ENCODE assay signal across 10 cellular contexts in the genomic region with DNA sequence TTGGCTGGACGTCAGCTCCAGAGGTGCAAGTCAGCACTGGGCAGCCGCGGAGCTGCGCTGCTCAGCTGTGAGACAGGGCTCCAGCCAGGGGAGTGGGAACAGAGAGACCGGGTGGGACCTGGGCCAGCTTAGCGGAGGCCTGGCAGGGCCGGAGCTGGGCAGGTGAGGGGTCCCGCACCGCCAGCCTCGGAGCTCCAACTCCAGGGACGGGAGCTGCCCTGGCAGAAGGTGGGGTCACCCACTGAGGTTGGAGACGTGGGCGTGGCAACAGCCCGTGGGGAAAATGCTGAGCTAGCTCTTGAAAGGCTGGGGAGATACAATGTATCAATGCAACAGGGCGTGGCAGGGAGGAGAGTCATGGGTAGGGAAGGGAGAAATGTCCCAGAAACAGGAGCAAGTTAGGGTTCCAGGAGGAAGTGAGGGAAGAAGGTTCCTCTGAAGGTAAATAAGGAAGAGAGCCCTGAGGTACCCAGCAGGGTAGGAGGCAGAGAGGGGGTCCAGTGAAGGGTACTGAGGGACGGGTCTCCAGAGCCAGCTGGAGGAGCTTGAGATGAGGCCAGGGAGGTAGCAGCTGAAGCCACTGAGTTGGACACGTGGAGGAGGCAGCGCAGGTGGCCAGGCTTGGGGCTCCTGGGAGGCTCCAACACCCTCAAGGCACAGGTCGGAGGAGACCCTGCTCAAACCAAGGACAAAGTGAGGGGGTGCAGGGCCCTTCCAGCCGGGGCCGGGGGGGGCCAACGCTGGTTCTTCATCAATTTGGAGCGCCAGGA. TPM values are rescaled to one million over a fixed set of nuclear protein-coding genes. Genes with fewer than 3 reads are reported as not detected.
DNase-seq lines count a peak whose midpoint lies in the region; ATAC-seq and TF ChIP-seq lines count a peak whose summit lies in the region.
"Had no signal": no experiment of that assay in that cellular context is flagged by ENCODE, and none has a peak within 500 bp of the region (broad histone marks: within the 10 kb centered on the region; RNA-seq: fewer than 3 reads in every experiment).

No MANE protein-coding gene starts in this region.

- no peak overlapping the region for H3K27ac ChIP-seq in CD8-positive, alpha-beta T cell (ENCODE audit: low read depth, low read length)
- H3K27ac ChIP-seq in colonic mucosa = no peak overlapping the region
- H3K27ac ChIP-seq in neuronal stem cell (replicated peaks; ENCODE audit: low read length) = no peak overlapping the region

- peak overlapping the region; percentile 26 for H3K14ac ChIP-seq in neuronal stem cell (ENCODE audit: low read length)

- H3K79me1 ChIP-seq in neuronal stem cell (ENCODE audit: low read depth, low read length) = peaks cover 3% of the 10 kb centered on the region

- no peak for TF ChIP-seq CTCF in CD8-positive, alpha-beta T cell (IDR thresholded peaks at IDR 0.05)
- no peak for TF ChIP-seq CTCF in colonic mucosa (IDR thresholded peaks at IDR 0.05)

- no peak for ATAC-seq in CD8-positive, alpha-beta T cell
- no peak for ATAC-seq in HG02763 (IDR thresholded peaks at IDR 0.05; ENCODE audit: unreplicated experiment)

- no peaks in the 10 kb centered on the region for H3K9me3 ChIP-seq in CD8-positive, alpha-beta T cell (ENCODE audit: low read length)
- no peaks in the 10 kb centered on the region for H3K9me3 ChIP-seq in colonic mucosa
- no peaks in the 10 kb centered on the region for H3K9me3 ChIP-seq in neuronal stem cell (replicated peaks in 1 of 2; ENCODE audit: control insufficient read depth in 2 of 2, insufficient read depth in 1 of 2, low read depth in 1 of 2, low read length in 2 of 2)

- no peaks in the 10 kb centered on the region for H3K9me3 Mint-ChIP-seq in CD8-positive, alpha-beta T cell

- no CpG with 5 or more reads among the region's 23 CpGs for WGBS in neuronal stem cell (ENCODE audit: extremely low coverage in 2 of 2, insufficient read length in 2 of 2, insufficient replicate concordance in 1 of 2), 2 donors

- POLR2A ChIA-PET in CD8-positive, alpha-beta T cell (lab: Charles Lee) = no interaction called here

- no peak overlapping the region for H3K4me3 ChIP-seq in CD8-positive, alpha-beta T cell (ENCODE audit: low read depth, low read length)
- H3K4me3 ChIP-seq in Jurkat, Clone E6-1 (ENCODE audit: low read length) = peak overlapping the region; percentile 67
- H3K4me3 ChIP-seq in colonic mucosa = no peak overlapping the region
- no peak overlapping the region for H3K4me3 ChIP-seq in neuronal stem cell (ENCODE audit: low read length in 2 of 2)

- H3K4ac ChIP-seq in neuronal stem cell (ENCODE audit: low read length) = no peak overlapping the region

- no peaks in the 10 kb centered on the region for H3K36me3 Mint-ChIP-seq in CD8-positive, alpha-beta T cell

- H3K36me3 ChIP-seq in CD8-positive, alpha-beta T cell (ENCODE audit: insufficient read depth, low read length) = no peaks in the 10 kb centered on the region
- H3K36me3 ChIP-seq in colonic mucosa (no peaks in the 10 kb centered on the region), neuronal stem cell (replicated peaks in 1 of 2; ENCODE audit: control insufficient read depth in 2 of 2, insufficient read depth in 2 of 2, low read length in 2 of 2) (no peaks in the 10 kb centered on the region)

- peaks cover 24% of the 10 kb centered on the region for H3K4me1 Mint-ChIP-seq in CD8-positive, alpha-beta T cell (ENCODE audit: low read depth)

- no peak overlapping the region for H4K91ac ChIP-seq in neuronal stem cell (ENCODE audit: low read depth, low read length, poor library complexity)

- H3K23ac ChIP-seq in neuronal stem cell (ENCODE audit: low read depth, low read length, poor library complexity) = peak overlapping the region; percentile 63

- peak overlapping the region; percentile 90 for H2AK5ac ChIP-seq in neuronal stem cell (ENCODE audit: low read depth, low read length)

- no peak overlapping the region for H2BK120ac ChIP-seq in neuronal stem cell (ENCODE audit: low read depth, low read length)

- CTCF ChIA-PET in CD8-positive, alpha-beta T cell (lab: Charles Lee) = interaction anchor here (0.6 to 3.6 kb wide), 6 partner anchors 11 to 504 kb away, joined by 3 to 18 read pairs (median 5); no protein-coding TSS in a partner anchor

- H3K27me3 ChIP-seq in CD8-positive, alpha-beta T cell (ENCODE audit: insufficient read depth, low read length) = peaks cover 17% of the 10 kb centered on the region
- H3K27me3 ChIP-seq in colonic mucosa (peaks cover 64% of the 10 kb centered on the region), neuronal stem cell (ENCODE audit: control insufficient read depth in 3 of 3, insufficient read depth in 3 of 3, low read depth in 1 of 3, low read length in 3 of 3) (peaks cover 8 to 63% (median 63%) of the 10 kb centered on the region in 3 experiments)

- DNase-seq in CD8-positive, alpha-beta T cell = no peak
- no peak for DNase-seq in Jurkat, Clone E6-1 (ENCODE audit: low read depth, low spot score)
- DNase-seq in colonic mucosa = peak; percentile 18
- no peak for DNase-seq in neuronal stem cell (ENCODE audit: low spot score)
- no peak for DNase-seq in COLO829 (ENCODE audit: low spot score)
- no peak for DNase-seq in RKO (ENCODE audit: low spot score)
- DNase-seq: amygdala, GDM1 had no signal

- peaks cover 40% of the 10 kb centered on the region for H3K27me3 Mint-ChIP-seq in CD8-positive, alpha-beta T cell (ENCODE audit: low read depth)

- H3K4me2 ChIP-seq in neuronal stem cell (ENCODE audit: insufficient read depth, low read length, poor library complexity, severe bottlenecking) = peak overlapping the region; percentile 97

- H4K8ac ChIP-seq in neuronal stem cell (ENCODE audit: low read depth, low read length) = no peak overlapping the region

- H2BK5ac ChIP-seq in neuronal stem cell (ENCODE audit: low read length) = peak overlapping the region; percentile 76

- peak overlapping the region; percentile 31 for H2BK12ac ChIP-seq in neuronal stem cell (ENCODE audit: low read length)

- peak overlapping the region; percentile 88 for H2BK15ac ChIP-seq in neuronal stem cell (ENCODE audit: low read length)

- no peak overlapping the region for H3K27ac Mint-ChIP-seq in CD8-positive, alpha-beta T cell

- H3K4me3 Mint-ChIP-seq in CD8-positive, alpha-beta T cell = peak overlapping the region; percentile 52

- H3K18ac ChIP-seq in neuronal stem cell (ENCODE audit: low read length) = peak overlapping the region; percentile 91

- H3K4me1 ChIP-seq in CD8-positive, alpha-beta T cell (ENCODE audit: insufficient read depth, low read length) = peaks cover 34% of the 10 kb centered on the region
- H3K4me1 ChIP-seq in colonic mucosa (peaks cover 8% of the 10 kb centered on the region), neuronal stem cell (ENCODE audit: control insufficient read depth in 2 of 2, insufficient read depth in 1 of 2, low read depth in 1 of 2, low read length in 2 of 2) (peaks cover 6 to 18% of the 10 kb centered on the region in 2 donors)

- H3K9ac ChIP-seq in colonic mucosa (ENCODE audit: low read depth in 2 of 2, low read length in 2 of 2) (no peak overlapping the region), neuronal stem cell (ENCODE audit: low read depth, low read length, poor library complexity) (no peak overlapping the region)

- intact Hi-C loops in CD8-positive, alpha-beta T cell (cut with DNase I, micrococcal nuclease) = loop anchor here (2.0 to 5.0 kb wide), 2 partner anchors 86 to 133 kb away; no protein-coding TSS in a partner anchor
- intact Hi-C loops in colonic mucosa (cut with DNase I) = loop anchor here (5.0 kb wide), 1 partner anchor 129 kb away; no protein-coding TSS in a partner anchor

- H2AFZ ChIP-seq in neuronal stem cell (ENCODE audit: low read length) = peak overlapping the region; percentile 95

RNA-seq across cellular contexts. Expression of a gene that starts 0.7 kb away (rescaled TPM):
- under 1 TPM in 1 of 2 experiments, not detected in 1; 0.33 TPM for total RNA-seq in CD8-positive, alpha-beta T cell
- polyA plus RNA-seq in Jurkat, Clone E6-1 (2012; ENCODE audit: insufficient read depth, insufficient read length) = 176 TPM
- 1 to 10 TPM in 1 of 2 donors, under 1 TPM in 1; 0.94 to 1.9 TPM for total RNA-seq in colonic mucosa
- 11.1 TPM for polyA plus RNA-seq in neuronal stem cell (2013, experiment 1 of 2)
- polyA plus RNA-seq in neuronal stem cell (2013, experiment 2 of 2) = 11.1 TPM
- total RNA-seq: mononuclear cell had no signal
